Comparison of ENCODE assay signal across 11 cellular contexts in the genomic region with DNA sequence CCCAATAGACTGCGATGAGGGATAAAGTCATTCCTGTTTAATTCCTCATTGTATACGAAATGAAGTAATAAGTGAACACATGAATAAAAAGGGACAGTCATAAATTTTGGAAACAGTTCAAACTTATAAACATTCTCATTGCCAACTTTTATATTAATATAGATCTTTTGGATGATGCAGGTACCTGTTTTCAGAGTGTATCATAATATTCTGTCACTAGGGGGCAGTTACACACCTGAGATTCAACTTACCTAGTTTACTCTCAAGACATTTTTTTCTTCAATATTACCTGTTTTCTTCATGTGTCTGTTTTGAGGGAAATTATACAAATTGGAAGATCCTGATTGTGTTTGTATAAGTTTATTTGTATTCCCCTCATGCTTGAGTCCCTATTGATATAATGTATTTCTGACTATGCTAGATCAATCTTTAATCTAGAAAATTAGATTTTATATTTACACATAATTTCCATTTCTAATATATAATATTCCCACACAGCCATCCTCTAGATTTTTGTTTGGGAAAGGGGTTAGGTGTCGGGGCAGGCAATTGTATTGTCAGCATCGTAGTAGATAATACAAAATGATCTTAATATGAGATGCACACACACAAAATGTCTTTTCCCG. TPM values are rescaled to one million over a fixed set of nuclear protein-coding genes. Genes with fewer than 3 reads are reported as not detected.
DNase-seq lines count a peak whose midpoint lies in the region; ATAC-seq and TF ChIP-seq lines count a peak whose summit lies in the region.
"Had no signal": no experiment of that assay in that cellular context is flagged by ENCODE, and none has a peak within 500 bp of the region (broad histone marks: within the 10 kb centered on the region; RNA-seq: fewer than 3 reads in every experiment).

No MANE protein-coding gene starts in this region.

- no TSS peak for BruUV-seq in Caco-2 (replicated peaks; lab: Mats Ljungman, UMichigan)
- BruUV-seq in HCT116 (replicated peaks; lab: Mats Ljungman, UMichigan) = no TSS peak

- peak; percentile 57 for TF ChIP-seq RAD21 in HCT116 (IDR thresholded peaks at IDR 0.05; ENCODE audit: low read depth)

- no peak overlapping the region for H2AFZ ChIP-seq in HCT116 (ENCODE audit: low read depth, low read length, poor library complexity, severe bottlenecking)

- intact Hi-C loops in Caco-2 (cut with micrococcal nuclease; ENCODE audit: unreplicated experiment) = loop anchor here (1.0 to 5.0 kb wide), 4 partner anchors 134 to 979 kb away; no protein-coding TSS in a partner anchor
- intact Hi-C loops in HCT116 (cut with micrococcal nuclease) = no loop called here
- intact Hi-C loops in body of pancreas (cut with DNase I) = loop anchor here (10.0 kb wide), 1 partner anchor 997 kb away; no protein-coding TSS in a partner anchor

- no peak for TF ChIP-seq POLR2A in HCT116 (IDR thresholded peaks at IDR 0.05; ENCODE audit: borderline replicate concordance, extremely low read depth, insufficient read depth, insufficient read length)
- TF ChIP-seq POLR2A in body of pancreas (IDR thresholded peaks at IDR 0.05) = no peak

- H3K4me1 ChIP-seq in Caco-2 (peaks cover 8% of the 10 kb centered on the region; the same call in 1 of the 2 replicates), HCT116 (ENCODE audit: control insufficient read depth in 1 of 2, insufficient read depth in 2 of 2, low read length in 2 of 2) (no peaks in the 10 kb centered on the region), body of pancreas (no peaks in the 10 kb centered on the region)

- peak; percentile 73 for ATAC-seq in HCT116
- ATAC-seq in body of pancreas = no peak
- ATAC-seq in HG03139 (IDR thresholded peaks at IDR 0.05; ENCODE audit: unreplicated experiment) = no peak
- ATAC-seq in GM19328 (IDR thresholded peaks at IDR 0.05; ENCODE audit: unreplicated experiment) = no peak
- ATAC-seq in GM18858 (IDR thresholded peaks at IDR 0.05; ENCODE audit: unreplicated experiment) = no peak

- RAD21 ChIA-PET in HCT116 (lab: Charles Lee; ENCODE audit: low non-redundant PET in 1 of 2, low total read pairs in 2 of 2, uncharacterized antibody in 2 of 2, unreplicated experiment in 2 of 2) = no interaction called here

- H3K27me3 ChIP-seq in Caco-2 (replicated peaks; ENCODE audit: control insufficient read depth, insufficient read depth, low read length) = no peaks in the 10 kb centered on the region
- H3K27me3 ChIP-seq in HCT116 (ENCODE audit: insufficient read depth, low read length) = no peaks in the 10 kb centered on the region
- no peaks in the 10 kb centered on the region for H3K27me3 ChIP-seq in body of pancreas

- no peak overlapping the region for H3K9ac ChIP-seq in HCT116 (ENCODE audit: low read length)

- H3K4me3 ChIP-seq in Caco-2 (ENCODE audit: low read depth, low read length) (no peak overlapping the region), HCT116 (replicated peaks in 1 of 2; ENCODE audit: low read depth in 1 of 2, low read length in 2 of 2) (no peak overlapping the region), body of pancreas (no peak overlapping the region)

- DNase-seq in Caco-2 (no peak), HCT116 (ENCODE audit: low read depth, low spot score) (no peak), body of pancreas (no peak), midbrain (lab: John Stamatoyannopoulos, UW) (peak; percentile 17)
- DNase-seq in stimulated activated CD4-positive, alpha-beta T cell treated with anti-CD3 and anti-CD28 coated beads, Interleukin-4, amount 100 ng/mL, for 24 hours = no peak
- DNase-seq: amniotic stem cell, mesenchymal stem cell had no signal

- peaks cover 17% of the 10 kb centered on the region for H3K4me1 Mint-ChIP-seq in Caco-2 (ENCODE audit: low read depth, unreplicated experiment)

- H3K36me3 Mint-ChIP-seq in Caco-2 (ENCODE audit: insufficient read depth, unreplicated experiment) = peaks cover 32% of the 10 kb centered on the region

- H3K4me3 Mint-ChIP-seq in Caco-2 (ENCODE audit: unreplicated experiment) = no peak overlapping the region

- 49% methylated on average over 5 of the region's 5 CpGs for WGBS in body of pancreas, 2 donors

- TF ChIP-seq CTCF in Caco-2 (IDR thresholded peaks at IDR 0.05; ENCODE audit: insufficient read depth in 1 of 2, low read depth in 1 of 2, low read length in 1 of 2, severe bottlenecking in 1 of 2, unreplicated experiment in 1 of 2) (peak; percentile 71 to 72), HCT116 (IDR thresholded peaks at IDR 0.05 in 2 of 3, conservative IDR thresholded peaks at IDR 0.05 in 1 of 3; ENCODE audit: borderline replicate concordance in 1 of 3, insufficient read depth in 1 of 3, low read depth in 2 of 3, low read length in 2 of 3) (peak; percentile 47 to 72 (median 57); a peak in 5 of 6 replicates), body of pancreas (IDR thresholded peaks at IDR 0.05) (peak in 6 of 7 experiments; percentile 26 to 52 (median 47))

- 0 out of 2 replicates have a peak, but pooled peaks cover 9% of the 10 kb centered on the region for H4K20me1 ChIP-seq in HCT116 (ENCODE audit: insufficient read depth)

- H3K9me2 ChIP-seq in HCT116 (ENCODE audit: insufficient read depth) = no peaks in the 10 kb centered on the region

- H3K4me2 ChIP-seq in HCT116 (ENCODE audit: low read length) = no peak overlapping the region

- H3K27ac ChIP-seq in HCT116 (ENCODE audit: low read depth, low read length) (no peak overlapping the region), body of pancreas (no peak overlapping the region)
- H3K27ac ChIP-seq: HL-60 had no signal

- CTCF ChIA-PET in Caco-2 (lab: Charles Lee) (interaction anchor here (4.7 kb wide), 1 partner anchor 13 kb away, joined by 15 read pairs; no protein-coding TSS in a partner anchor), HCT116 (lab: Charles Lee) (interaction anchor here (1.1 to 1.3 kb wide), 2 partner anchors 14 to 15 kb away, joined by 3 read pairs; no protein-coding TSS in a partner anchor)

- POLR2A ChIA-PET in Caco-2 (lab: Charles Lee) (interaction anchor here (0.6 kb wide), 1 partner anchor 162 kb away, joined by 3 read pairs; no protein-coding TSS in a partner anchor), HCT116 (lab: Charles Lee) (no interaction called here)

- H3K27ac Mint-ChIP-seq in Caco-2 (ENCODE audit: unreplicated experiment) = no peak overlapping the region

- no peaks in the 10 kb centered on the region for H3K27me3 Mint-ChIP-seq in Caco-2 (ENCODE audit: insufficient read depth, unreplicated experiment)

- H3K9me3 ChIP-seq in Caco-2 (no peaks in the 10 kb centered on the region), HCT116 (ENCODE audit: control insufficient read depth in 1 of 2, insufficient read depth in 1 of 2, low read depth in 1 of 2, low read length in 2 of 2) (no peaks in the 10 kb centered on the region), body of pancreas (no peaks in the 10 kb centered on the region)

- H3K9me3 Mint-ChIP-seq in Caco-2 (ENCODE audit: unreplicated experiment) = no peaks in the 10 kb centered on the region

- peaks cover 14% of the 10 kb centered on the region for H3K79me2 ChIP-seq in HCT116 (ENCODE audit: insufficient read depth, low read length)

- H3K36me3 ChIP-seq in Caco-2 (ENCODE audit: control insufficient read depth, insufficient read depth, low read length) (no peaks in the 10 kb centered on the region), HCT116 (ENCODE audit: control insufficient read depth in 1 of 2, insufficient read depth in 2 of 2, low read length in 2 of 2) (no peaks in the 10 kb centered on the region), body of pancreas (replicated peaks in 1 of 2; ENCODE audit: insufficient read depth in 1 of 2, low read depth in 2 of 2) (no peaks in the 10 kb centered on the region)

TF ChIP-seq in HCT116, 20 proteins besides CTCF, POLR2A, EP300 and RAD21 (continues in another document):
- no peak for TF ChIP-seq MAX (IDR thresholded peaks at IDR 0.05)
- no peak for TF ChIP-seq POLR2AphosphoS5 (IDR thresholded peaks at IDR 0.05; ENCODE audit: low read depth, low read length)
- TF ChIP-seq, protein P1, sequence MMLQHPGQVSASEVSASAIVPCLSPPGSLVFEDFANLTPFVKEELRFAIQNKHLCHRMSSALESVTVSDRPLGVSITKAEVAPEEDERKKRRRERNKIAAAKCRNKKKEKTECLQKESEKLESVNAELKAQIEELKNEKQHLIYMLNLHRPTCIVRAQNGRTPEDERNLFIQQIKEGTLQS (IDR thresholded peaks at IDR 0.05) = no peak
- no peak for TF ChIP-seq YY1 (IDR thresholded peaks at IDR 0.05; ENCODE audit: extremely low read depth, insufficient replicate concordance, low read depth, low read length)
- TF ChIP-seq EZH2 (IDR thresholded peaks at IDR 0.05) = no peak
- TF ChIP-seq ZFX (IDR thresholded peaks at IDR 0.05) = no peak
- no peak for TF ChIP-seq EGR1 (IDR thresholded peaks at IDR 0.05; ENCODE audit: low read depth)
- no peak for TF ChIP-seq CEBPB (IDR thresholded peaks at IDR 0.05; ENCODE audit: low read depth)
- TF ChIP-seq SP1 (IDR thresholded peaks at IDR 0.05; ENCODE audit: low read depth) = no peak
- TF ChIP-seq REST (IDR thresholded peaks at IDR 0.05; ENCODE audit: low read depth) = no peak

RNA-seq across cellular contexts. Expression of gene FDX1, which starts 18.3 kb away (rescaled TPM):
- total RNA-seq in Caco-2 (2022) (29.5 and 29.9 TPM in 2 replicates), HCT116 (2021; ENCODE audit: unreplicated experiment) (14.5 TPM), body of pancreas (10 to 100 TPM; 14.0 to 15.2 TPM)
- 6.0 and 7.0 TPM in 2 replicates for polyA plus RNA-seq in HCT116 (2012)
